Comparison of ENCODE assay signal across 19 cellular contexts in genomic region chr12:68199127-68199526, GRCh38. TPM values are rescaled to one million over a fixed set of nuclear protein-coding genes. Genes with fewer than 3 reads are reported as not detected.
"Had no signal": no experiment of that assay in that cellular context is flagged by ENCODE, and none has a peak within 500 bp of the region (broad histone marks: within the 10 kb centered on the region; RNA-seq: fewer than 3 reads in every experiment).

No MANE protein-coding gene starts in this region.

- H3K4me1 ChIP-seq: breast epithelium, thyroid gland had no signal

- H3K4me3 Mint-ChIP-seq: activated naive CD4-positive, alpha-beta T cell treated with anti-CD3 and anti-CD28 coated beads, Interleukin-2, amount 50 U/mL, for 24 hours had no signal

- H3K27ac ChIP-seq: breast epithelium, dorsolateral prefrontal cortex, neutrophil, thyroid gland had no signal

- H3K9me3 ChIP-seq: breast epithelium, neutrophil, thyroid gland had no signal

- H3K27me3 Mint-ChIP-seq: activated naive CD4-positive, alpha-beta T cell treated with anti-CD3 and anti-CD28 coated beads, Interleukin-2, amount 50 U/mL, for 24 hours had no signal

- DNase-seq: activated CD4-positive, alpha-beta T cell treated with anti-CD3 and anti-CD28 coated beads for 1 hour; activated CD8-positive, alpha-beta memory T cell treated with anti-CD3 and anti-CD28 coated beads for 24 hours; aorta; dorsolateral prefrontal cortex; hippocampal formation; retina; stimulated activated CD4-positive, alpha-beta T cell treated with anti-CD3 and anti-CD28 coated beads, Interleukin-4, amount 100 ng/mL, for 1 hour; stimulated activated CD8-positive, alpha-beta memory T cell treated with anti-CD3 and anti-CD28 coated beads, Interleukin-4, amount 100 ng/mL, for 48 hours; T-helper 9 cell; thyroid gland had no signal

- H3K36me3 Mint-ChIP-seq: activated naive CD4-positive, alpha-beta T cell treated with anti-CD3 and anti-CD28 coated beads, Interleukin-2, amount 50 U/mL, for 24 hours had no signal

- H3K27me3 ChIP-seq: breast epithelium, thyroid gland had no signal

- FAIRE-seq: endometrium, urothelium cell line had no signal

- H3K9me3 Mint-ChIP-seq: activated naive CD4-positive, alpha-beta T cell treated with anti-CD3 and anti-CD28 coated beads, Interleukin-2, amount 50 U/mL, for 24 hours had no signal

- H3K36me3 ChIP-seq: breast epithelium, neutrophil, thyroid gland had no signal

- H3K4me3 ChIP-seq: breast epithelium, dorsolateral prefrontal cortex, thyroid gland had no signal

- ATAC-seq: esophagus mucosa had no signal

RNA-seq across cellular contexts. Expression of gene IL26, which starts 26.5 kb away (rescaled TPM):
- total RNA-seq: aorta, breast epithelium, esophagus mucosa, glomerular endothelial cell, lower leg skin, myocyte, thyroid gland had no signal
- polyA plus RNA-seq: aorta had no signal

RNA-seq across cellular contexts. Expression of gene IFNG, which starts 39.6 kb away (rescaled TPM):
- total RNA-seq: aorta, breast epithelium, esophagus mucosa, glomerular endothelial cell, lower leg skin, myocyte, thyroid gland had no signal
- polyA plus RNA-seq: aorta had no signal

RNA-seq across cellular contexts. Expression of gene IL22, which starts 54.3 kb away (rescaled TPM):
- total RNA-seq: aorta, breast epithelium, dorsolateral prefrontal cortex, glomerular endothelial cell, lower leg skin, myocyte, thyroid gland had no signal
- polyA plus RNA-seq: aorta had no signal
